Comparison of ENCODE assay signal across 1 cellular context in the genomic region with DNA sequence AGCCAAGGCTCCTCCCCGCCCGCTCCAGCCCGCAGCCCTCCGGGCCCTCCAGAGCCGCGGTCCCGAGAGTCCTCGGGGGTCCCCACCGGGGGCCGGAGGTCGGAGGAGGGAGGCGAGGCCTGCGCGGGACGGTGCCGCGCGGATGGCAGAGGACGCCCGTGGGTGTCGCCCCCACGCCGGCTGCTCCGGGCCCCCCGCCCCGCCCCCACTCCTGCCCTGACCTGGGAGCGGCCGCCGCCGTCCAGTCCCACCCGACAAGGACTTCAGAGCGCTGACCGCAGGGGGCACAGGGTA.
TF ChIP-seq lines count a peak whose summit lies in the region.

No MANE protein-coding gene starts in this region.

TF ChIP-seq in WTC11, 78 proteins besides CTCF, POLR2A, EP300 and RAD21 (continued from another document):
- TF ChIP-seq KAT7 (CRISPR knock-in tag; IDR thresholded peaks at IDR 0.05; ENCODE audit: borderline replicate concordance) = no peak
